Comparison of ENCODE assay signal across 11 cellular contexts in the genomic region with DNA sequence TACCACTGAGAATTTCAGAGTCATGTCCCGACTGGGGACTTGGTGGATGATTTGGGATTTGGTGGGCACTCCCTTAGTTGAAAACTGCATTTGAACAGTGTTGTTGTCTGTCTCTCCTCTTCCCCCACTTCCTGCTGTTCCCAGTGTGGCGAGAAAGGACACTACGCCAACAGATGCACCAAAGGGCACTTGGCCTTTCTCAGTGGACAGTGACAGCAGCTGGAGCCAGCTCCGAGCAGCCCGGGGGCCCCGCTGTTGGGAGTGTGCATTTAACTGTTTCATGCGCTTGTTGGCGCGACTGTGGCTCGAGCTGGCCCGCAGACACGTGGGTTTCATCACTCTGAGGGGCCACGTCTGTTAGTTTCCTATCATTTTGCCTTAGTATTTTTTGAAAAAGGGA.
"Had no signal": no experiment of that assay in that cellular context is flagged by ENCODE, and none has a peak within 500 bp of the region (broad histone marks: within the 10 kb centered on the region; RNA-seq: fewer than 3 reads in every experiment).

No MANE protein-coding gene starts in this region.

- DNase-seq: activated CD4-positive, alpha-beta T cell treated with anti-CD3 and anti-CD28 coated beads for 48 hours; activated effector memory CD4-positive, alpha-beta T cell treated with Interleukin-2 at 50 U/mL for 16 hours; brain microvascular endothelial cell; cerebellar nuclear complex; dermis blood vessel endothelial cell; lower lobe of right lung; natural killer cell; stimulated activated CD4-positive, alpha-beta T cell treated with anti-CD3 and anti-CD28 coated beads, Interleukin-4, amount 100 ng/mL, for 24 hours; stimulated activated naive CD8-positive, alpha-beta T cell treated with anti-CD3 and anti-CD28 coated beads, Interleukin-15, amount 100 ng/mL, for 72 hours had no signal

- H3K27ac ChIP-seq: brain microvascular endothelial cell, lower lobe of right lung had no signal

- H3K27me3 Mint-ChIP-seq: activated naive CD8-positive, alpha-beta T cell; stimulated activated naive CD8-positive, alpha-beta T cell treated with anti-CD3 and anti-CD28 coated beads, Interleukin-15, amount 100 ng/mL, for 72 hours had no signal

- H3K4me3 ChIP-seq: lower lobe of right lung had no signal

- H3K27ac Mint-ChIP-seq: activated naive CD8-positive, alpha-beta T cell; T-helper 1 cell treated with Interleukin-12 subunit alpha and Interleukin-12 subunit beta and Interleukin-4 antibody, amounts not matched to agents 30 μg/mL and 1 μg/mL, for 36 hours had no signal

- H3K9me3 ChIP-seq: lower lobe of right lung had no signal

- H3K27me3 ChIP-seq: brain microvascular endothelial cell had no signal

- H3K36me3 Mint-ChIP-seq: natural killer cell had no signal

- H3K4me3 Mint-ChIP-seq: activated naive CD8-positive, alpha-beta T cell; natural killer cell; stimulated activated naive CD8-positive, alpha-beta T cell treated with anti-CD3 and anti-CD28 coated beads, Interleukin-15, amount 100 ng/mL, for 72 hours; T-helper 1 cell treated with Interleukin-12 subunit alpha and Interleukin-12 subunit beta and Interleukin-4 antibody, amounts not matched to agents 30 μg/mL and 1 μg/mL, for 36 hours had no signal

- H3K9me3 Mint-ChIP-seq: natural killer cell; stimulated activated naive CD8-positive, alpha-beta T cell treated with anti-CD3 and anti-CD28 coated beads, Interleukin-15, amount 100 ng/mL, for 72 hours; T-helper 1 cell treated with Interleukin-12 subunit alpha and Interleukin-12 subunit beta and Interleukin-4 antibody, amounts not matched to agents 30 μg/mL and 1 μg/mL, for 36 hours had no signal

- ATAC-seq: lower lobe of right lung; natural killer cell; stimulated activated naive CD8-positive, alpha-beta T cell treated with anti-CD3 and anti-CD28 coated beads, Interleukin-15, amount 100 ng/mL, for 72 hours had no signal
